ENCODE assay signal across 21 cellular contexts in genomic region chr14:44490966-44491365, GRCh38. TPM values are rescaled to one million over a fixed set of nuclear protein-coding genes. Genes with fewer than 3 reads are reported as not detected.
DNase-seq lines count a peak whose midpoint lies in the region; ATAC-seq and TF ChIP-seq lines count a peak whose summit lies in the region.
"Had no signal": no experiment of that assay in that cellular context is flagged by ENCODE, and none has a peak within 500 bp of the region (broad histone marks: within the 10 kb centered on the region; RNA-seq: fewer than 3 reads in every experiment).

No MANE protein-coding gene starts in this region.

- POLR2A ChIA-PET in PC-3 (lab: Charles Lee; ENCODE audit: unreplicated experiment) = no interaction called here
- POLR2A ChIA-PET in GM10248 (lab: Yijun Ruan, JAX) = no interaction called here

- DNase-seq in COLO829 (ENCODE audit: low spot score) = peak; percentile 60
- DNase-seq in PC-3 = peak; percentile 49
- peak; percentile 3 for DNase-seq in T1000 (lab: John Stamatoyannopoulos, UW)
- DNase-seq in globus pallidus (ENCODE audit: low spot score) = peak; percentile 7
- DNase-seq in GM10248 (ENCODE audit: extremely low spot score) = no peak
- no peak for DNase-seq in colonic mucosa
- DNase-seq in SJCRH30 = no peak
- DNase-seq: CD4-positive, CD25-positive, alpha-beta regulatory T cell; CD8-positive, alpha-beta T cell; DMS 273 treated with DMSO at 0.1 percent for 48 hours; DMS79; EL; GDM1; H9 had no signal

- no peak overlapping the region for H3K4me2 ChIP-seq in PC-3 (ENCODE audit: low read length)
- H3K4me2 ChIP-seq: BLaER1, GM23338 had no signal

- H3K9me2 ChIP-seq in PC-3 (replicated peaks; ENCODE audit: low read length) = no peaks in the 10 kb centered on the region; the same call in 1 of the 2 replicates

- H3K9ac ChIP-seq in PC-3 (ENCODE audit: low read length) (no peak overlapping the region), colonic mucosa (ENCODE audit: low read depth in 2 of 2, low read length in 2 of 2) (no peak overlapping the region)
- H3K9ac ChIP-seq: BLaER1 had no signal

- ATAC-seq in PC-3 (peak; percentile 50), HG03175 (IDR thresholded peaks at IDR 0.05; ENCODE audit: unreplicated experiment) (no peak)
- ATAC-seq: CD8-positive, alpha-beta T cell; GM23338; HCT116 had no signal

- no peaks in the 10 kb centered on the region for H3K36me3 ChIP-seq in PC-3 (ENCODE audit: low read depth, low read length)
- H3K36me3 ChIP-seq in colonic mucosa = no peaks in the 10 kb centered on the region
- no peaks in the 10 kb centered on the region for H3K36me3 ChIP-seq in SJCRH30
- H3K36me3 ChIP-seq: BLaER1 had no signal

- H3K9me3 ChIP-seq in PC-3 (ENCODE audit: low read length) (no peaks in the 10 kb centered on the region), colonic mucosa (no peaks in the 10 kb centered on the region), SJCRH30 (replicated peaks) (peaks cover 4% of the 10 kb centered on the region; the same call in 1 of the 2 replicates)
- H3K9me3 ChIP-seq: BLaER1 had no signal

- TF ChIP-seq CTCF in PC-3 (conservative IDR thresholded peaks at IDR 0.05; ENCODE audit: low read depth, low read length) = no peak
- no peak for TF ChIP-seq CTCF in GM10248 (IDR thresholded peaks at IDR 0.05; ENCODE audit: control extremely low read depth, extremely low read depth, low read depth, missing control alignments)
- no peak for TF ChIP-seq CTCF in colonic mucosa (IDR thresholded peaks at IDR 0.05)

- H3K27me3 ChIP-seq in PC-3 (ENCODE audit: low read length) = no peaks in the 10 kb centered on the region
- no peaks in the 10 kb centered on the region for H3K27me3 ChIP-seq in colonic mucosa
- no peaks in the 10 kb centered on the region for H3K27me3 ChIP-seq in SJCRH30
- H3K27me3 ChIP-seq: BLaER1 had no signal

- H3K4me3 ChIP-seq in PC-3 (ENCODE audit: low read length) (no peak overlapping the region), colonic mucosa (no peak overlapping the region), SJCRH30 (no peak overlapping the region)
- H3K4me3 ChIP-seq: BLaER1, GM23338 had no signal

- intact Hi-C loops in PC-3 (cut with micrococcal nuclease) (no loop called here), colonic mucosa (cut with DNase I) (no loop called here)

- H3K4me1 ChIP-seq in PC-3 (ENCODE audit: insufficient read depth, low read length) (no peaks in the 10 kb centered on the region), colonic mucosa (no peaks in the 10 kb centered on the region), SJCRH30 (peaks cover 3% of the 10 kb centered on the region; the same call in 1 of the 2 replicates)
- H3K4me1 ChIP-seq: BLaER1 had no signal

- no peaks in the 10 kb centered on the region for H4K20me1 ChIP-seq in PC-3 (ENCODE audit: low read length)
- H4K20me1 ChIP-seq: BLaER1 had no signal

- no peaks in the 10 kb centered on the region for H3F3A ChIP-seq in PC-3 (ENCODE audit: low read length, unreplicated experiment)

- CTCF ChIA-PET in PC-3 (lab: Charles Lee) = no interaction called here
- CTCF ChIA-PET in GM10248 (lab: Yijun Ruan, JAX) = no interaction called here

- H3K79me2 ChIP-seq in PC-3 (ENCODE audit: low read length) = no peaks in the 10 kb centered on the region

- H2AFZ ChIP-seq in PC-3 (ENCODE audit: low read length) = no peak overlapping the region
- H2AFZ ChIP-seq: GM23338 had no signal

- H3K27ac ChIP-seq in PC-3 (ENCODE audit: low read length) = no peak overlapping the region
- H3K27ac ChIP-seq in colonic mucosa = no peak overlapping the region
- no peak overlapping the region for H3K27ac ChIP-seq in SJCRH30
- H3K27ac ChIP-seq: 22Rv1, BLaER1, C4-2B had no signal

- no TSS peak for BruUV-seq in PC-3 (replicated peaks; lab: Mats Ljungman, UMichigan)

RNA-seq across cellular contexts. Expression of gene FSCB, which starts 16.1 kb away (rescaled TPM):
- total RNA-seq in PC-3 (2014; rRNA removed) = 0.12 and 0.15 TPM in 2 replicates
- not detected for total RNA-seq in colonic mucosa
- not detected in 2 replicates for total RNA-seq in SJCRH30 (2014; rRNA removed; shearing (Covaris generic))
- total RNA-seq: B cell; CD4-positive, CD25-positive, alpha-beta regulatory T cell; CD8-positive, alpha-beta T cell; H9 had no signal

Comparison
In these comparisons a context has a peak if more than half of its experiments do, and no peak if none do; other contexts are left out.
1. DNase-seq: peak in COLO829 (single experiment), PC-3 (single experiment), T1000 (single experiment) and globus pallidus (single experiment); none in GM10248 (single experiment), colonic mucosa (single experiment) and SJCRH30 (0 of 2).